In genomic region chr5:87997662-87998061, GRCh38 we compare ENCODE assay signal across 19 cellular contexts.
"Had no signal": no experiment of that assay in that cellular context is flagged by ENCODE, and none has a peak within 500 bp of the region (broad histone marks: within the 10 kb centered on the region; RNA-seq: fewer than 3 reads in every experiment).

No MANE protein-coding gene starts in this region.

- H3K27me3 Mint-ChIP-seq: T-helper 17 cell had no signal

- H3K4me1 Mint-ChIP-seq: T-helper 17 cell had no signal

- H3K4me3 Mint-ChIP-seq: T-helper 17 cell had no signal

- H3K27ac Mint-ChIP-seq: T-helper 17 cell had no signal

- DNase-seq: KBM-7; MV-4-11; NCI-H1048; NCI-H1105; NCI-H1417; NCI-H1436 treated with DMSO at 0.1 percent for 48 hours; NCI-H1694; NCI-H187 treated with DMSO at 0.1 percent for 48 hours; NCI-H2029 treated with DMSO at 0.1 percent for 48 hours; NCI-H2171 treated with DMSO at 0.1 percent for 48 hours; NCI-H446; NCI-H524; NCI-H526 treated with DMSO at 0.1 percent for 48 hours; NCI-H748 treated with DMSO at 0.1 percent for 48 hours; NK-92 treated with Interleukin-12 subunit alpha and Interleukin-12 subunit beta, amount 100 ng/mL, for 24 hours; PC-3; SHP77; T-helper 1 cell; T-helper 17 cell had no signal
